8 cellular contexts compared by ENCODE assay signal in genomic region chr19:40662925-40663711, GRCh38. TPM values are rescaled to one million over a fixed set of nuclear protein-coding genes. Genes with fewer than 3 reads are reported as not detected.
DNase-seq lines count a peak whose midpoint lies in the region; ATAC-seq and TF ChIP-seq lines count a peak whose summit lies in the region.

No MANE protein-coding gene starts in this region.

- H3K79me2 ChIP-seq in DOHH2 (ENCODE audit: control insufficient read depth, low read length) = no peaks in the 10 kb centered on the region

- peak; percentile 74 for ATAC-seq in GM21825 (IDR thresholded peaks at IDR 0.05; ENCODE audit: unreplicated experiment)

- H3K79me1 ChIP-seq in neuronal stem cell (ENCODE audit: low read depth, low read length) = no peaks in the 10 kb centered on the region

- peak overlapping the region; percentile 91 for H3K23ac ChIP-seq in neuronal stem cell (ENCODE audit: low read depth, low read length, poor library complexity)

- H3K14ac ChIP-seq in neuronal stem cell (ENCODE audit: low read length) = peak overlapping the region; percentile 82

- no peak for TF ChIP-seq CTCF in DOHH2 (IDR thresholded peaks at IDR 0.05; ENCODE audit: low read depth, low read length, poor library complexity, severe bottlenecking)

- H4K91ac ChIP-seq in neuronal stem cell (ENCODE audit: low read depth, low read length, poor library complexity) = no peak overlapping the region

- H3K9ac ChIP-seq in neuronal stem cell (ENCODE audit: low read depth, low read length, poor library complexity) (peak overlapping the region; percentile 97), stomach smooth muscle (ENCODE audit: low read length in 2 of 2) (peak overlapping the region; percentile 53 to 66)

- peak overlapping the region; percentile 71 for H3K4me3 ChIP-seq in DOHH2 (ENCODE audit: low read length)
- peak overlapping the region; percentile 79 to 95 for H3K4me3 ChIP-seq in neuronal stem cell (ENCODE audit: low read length in 2 of 2)
- peak overlapping the region; percentile 69 to 76 for H3K4me3 ChIP-seq in stomach smooth muscle (ENCODE audit: low read length in 2 of 2)

- peak overlapping the region; percentile 58 for H2AK5ac ChIP-seq in neuronal stem cell (ENCODE audit: low read depth, low read length)

- H2AFZ ChIP-seq in neuronal stem cell (ENCODE audit: low read length) = peak overlapping the region; percentile 100

- H3K36me3 ChIP-seq in DOHH2 (ENCODE audit: control insufficient read depth, low read length) (no peaks in the 10 kb centered on the region), neuronal stem cell (replicated peaks in 1 of 2; ENCODE audit: control insufficient read depth in 2 of 2, insufficient read depth in 2 of 2, low read length in 2 of 2) (peaks cover 7 to 13% of the 10 kb centered on the region in 2 donors), stomach smooth muscle (ENCODE audit: control insufficient read depth in 2 of 2, insufficient read depth in 2 of 2, low read length in 2 of 2) (peaks cover 0 to 2% of the 10 kb centered on the region in 2 donors)

- H3K9me3 ChIP-seq in DOHH2 (ENCODE audit: control insufficient read depth, insufficient read depth, low read length) = no peaks in the 10 kb centered on the region
- no peaks in the 10 kb centered on the region for H3K9me3 ChIP-seq in neuronal stem cell (replicated peaks in 1 of 2; ENCODE audit: control insufficient read depth in 2 of 2, insufficient read depth in 1 of 2, low read depth in 1 of 2, low read length in 2 of 2)
- H3K9me3 ChIP-seq in stomach smooth muscle (ENCODE audit: control insufficient read depth in 2 of 2, low read length in 2 of 2) = no peaks in the 10 kb centered on the region

- no peaks in the 10 kb centered on the region for H4K20me1 ChIP-seq in DOHH2 (ENCODE audit: control insufficient read depth, insufficient read depth, low read depth, low read length)

- peak overlapping the region; percentile 99 for H3K18ac ChIP-seq in neuronal stem cell (ENCODE audit: low read length)

- no peak overlapping the region for H2BK12ac ChIP-seq in neuronal stem cell (ENCODE audit: low read length)

- H3K4me2 ChIP-seq in DOHH2 (ENCODE audit: low read length) (peak overlapping the region; percentile 84), neuronal stem cell (ENCODE audit: insufficient read depth, low read length, poor library complexity, severe bottlenecking) (peak overlapping the region; percentile 96)

- H3F3A ChIP-seq in DOHH2 (ENCODE audit: control insufficient read depth, insufficient read depth) = no peaks in the 10 kb centered on the region

- no peak overlapping the region for H4K8ac ChIP-seq in neuronal stem cell (ENCODE audit: low read depth, low read length)

- H3K27ac ChIP-seq in DOHH2 (ENCODE audit: low read depth, low read length) (peak overlapping the region; percentile 53), neuronal stem cell (replicated peaks; ENCODE audit: low read length) (peak overlapping the region; percentile 58), stomach smooth muscle (ENCODE audit: low read length) (peak overlapping the region; percentile 70)

- no peak overlapping the region for H3K4ac ChIP-seq in neuronal stem cell (ENCODE audit: low read length)

- H3K4me1 ChIP-seq in DOHH2 (ENCODE audit: control insufficient read depth, low read length) (peaks cover 15% of the 10 kb centered on the region), neuronal stem cell (ENCODE audit: control insufficient read depth in 2 of 2, insufficient read depth in 1 of 2, low read depth in 1 of 2, low read length in 2 of 2) (peaks cover 6 to 7% of the 10 kb centered on the region in 2 donors), stomach smooth muscle (ENCODE audit: control insufficient read depth, insufficient read depth, low read length) (peaks cover 14% of the 10 kb centered on the region)

- peak; percentile 76 for DNase-seq in LHCN-M2 (ENCODE audit: low read depth)
- peak; percentile 77 to 89 for DNase-seq in SHP77 (lab: John Stamatoyannopoulos, UW)
- peak; percentile 93 to 94 (median 94) for DNase-seq in activated naive CD4-positive, alpha-beta T cell (lab: John Stamatoyannopoulos, UW)
- DNase-seq in foreskin melanocyte = peak; percentile 70
- peak; percentile 89 for DNase-seq in neuronal stem cell (ENCODE audit: low spot score)

- H2BK5ac ChIP-seq in neuronal stem cell (ENCODE audit: low read length) = peak overlapping the region; percentile 87

- H3K27me3 ChIP-seq in DOHH2 (ENCODE audit: control insufficient read depth, low read length) (peaks cover 3% of the 10 kb centered on the region; the same call in 1 of the 2 replicates), neuronal stem cell (ENCODE audit: control insufficient read depth in 3 of 3, insufficient read depth in 3 of 3, low read depth in 1 of 3, low read length in 3 of 3) (peaks cover 0 to 3% (median 0%) of the 10 kb centered on the region in 3 experiments), stomach smooth muscle (ENCODE audit: control insufficient read depth in 1 of 2, insufficient read depth in 2 of 2, low read length in 2 of 2) (no peaks in the 10 kb centered on the region)

- no peaks in the 10 kb centered on the region for H3K9me2 ChIP-seq in DOHH2 (replicated peaks; ENCODE audit: control insufficient read depth, low read length)

- WGBS in neuronal stem cell (ENCODE audit: extremely low coverage in 2 of 2, insufficient read length in 2 of 2, insufficient replicate concordance in 1 of 2), 2 donors = no CpG with 5 or more reads among the region's 62 CpGs

- H2BK120ac ChIP-seq in neuronal stem cell (ENCODE audit: low read depth, low read length) = no peak overlapping the region

- H2BK15ac ChIP-seq in neuronal stem cell (ENCODE audit: low read length) = peak overlapping the region; percentile 89

RNA-seq across cellular contexts. Expression of gene NUMBL, which starts 27.3 kb away (rescaled TPM):
- total RNA-seq in LHCN-M2 (2014; rRNA removed) = 39.9 and 41.3 TPM in 2 replicates
- polyA plus RNA-seq in LHCN-M2 (2012) = 25.5 TPM
- 17.1 TPM for polyA plus RNA-seq in neuronal stem cell (2013, experiment 1 of 2)
- 16.9 TPM for polyA plus RNA-seq in neuronal stem cell (2013, experiment 2 of 2)

RNA-seq across cellular contexts. Expression of gene COQ8B, which starts 53.6 kb away (rescaled TPM):
- total RNA-seq in LHCN-M2 (2014; rRNA removed) = 37.2 and 54.7 TPM in 2 replicates
- 26.3 TPM for polyA plus RNA-seq in LHCN-M2 (2012)
- 29.0 TPM for polyA plus RNA-seq in neuronal stem cell (2013, experiment 1 of 2)
- 28.4 TPM for polyA plus RNA-seq in neuronal stem cell (2013, experiment 2 of 2)

RNA-seq across cellular contexts. Expression of gene ITPKC, which starts 53.8 kb away (rescaled TPM):
- total RNA-seq in LHCN-M2 (2014; rRNA removed) = 9.2 and 11.1 TPM in 2 replicates
- 7.4 TPM for polyA plus RNA-seq in LHCN-M2 (2012)
- polyA plus RNA-seq in neuronal stem cell (2013, experiment 1 of 2) = 4.7 TPM
- polyA plus RNA-seq in neuronal stem cell (2013, experiment 2 of 2) = 4.7 TPM

Comparison
In these comparisons a context has a peak if more than half of its experiments do, and no peak if none do; other contexts are left out.
1. Peak in every context shown above with its lines: DNase-seq, ATAC-seq, H3K4me3 ChIP-seq and H3K27ac ChIP-seq.